In genomic region chr2:76175295-76175694, GRCh38 we compare ENCODE assay signal across 8 cellular contexts.
"Had no signal": no experiment of that assay in that cellular context is flagged by ENCODE, and none has a peak within 500 bp of the region (broad histone marks: within the 10 kb centered on the region; RNA-seq: fewer than 3 reads in every experiment).

No MANE protein-coding gene starts in this region.

- ATAC-seq: GM12878 had no signal

- DNase-seq: GDM1, GF-D8 had no signal

- H3K4me3 ChIP-seq: GM12878 had no signal

- FAIRE-seq: G401.6, GM12878, GM12891, GM12892, GM18507, GM19239 had no signal
